2 cellular contexts compared by ENCODE assay signal in the genomic region with DNA sequence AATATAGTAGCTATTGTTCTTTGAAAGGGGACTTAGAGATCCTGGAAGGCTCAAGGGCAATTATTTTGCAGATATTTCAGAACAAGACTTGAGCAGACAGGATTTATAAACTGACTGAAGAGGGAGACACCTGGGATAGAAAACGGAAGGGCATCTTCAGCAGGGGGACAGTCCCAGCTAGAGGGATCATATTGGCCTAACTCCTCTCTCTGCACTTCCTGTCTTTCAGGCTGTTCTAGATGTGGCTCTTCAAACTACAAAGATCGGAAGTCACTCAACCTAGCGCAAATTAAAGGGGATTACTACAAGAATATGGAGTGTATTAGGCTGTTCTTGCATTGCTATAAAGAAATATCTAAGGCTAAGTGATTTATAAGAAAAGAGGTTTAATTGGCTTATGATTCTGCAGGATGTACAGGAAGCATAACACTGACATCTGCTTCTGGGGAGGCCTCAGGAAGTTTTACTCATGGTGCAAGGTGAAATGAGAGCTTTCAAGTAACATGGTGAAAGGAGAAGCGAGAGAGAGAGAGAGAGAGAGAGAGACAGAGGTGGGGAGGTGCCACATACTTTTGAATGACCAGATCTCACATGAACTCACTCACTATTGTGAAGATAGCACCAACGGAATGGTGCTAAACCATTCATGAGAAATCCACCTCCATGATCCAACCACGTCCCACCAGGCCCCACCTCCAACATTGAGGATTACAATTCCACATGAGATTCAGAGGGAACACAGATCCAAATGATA.
A peak's percentile ranks its signal among the peaks of the same experiment; 100 is the strongest.
TF ChIP-seq lines count a peak whose summit lies in the region.

No MANE protein-coding gene starts in this region.

TF ChIP-seq in K562, 482 proteins besides CTCF, POLR2A, EP300 and RAD21:
- TF ChIP-seq, protein P1, sequence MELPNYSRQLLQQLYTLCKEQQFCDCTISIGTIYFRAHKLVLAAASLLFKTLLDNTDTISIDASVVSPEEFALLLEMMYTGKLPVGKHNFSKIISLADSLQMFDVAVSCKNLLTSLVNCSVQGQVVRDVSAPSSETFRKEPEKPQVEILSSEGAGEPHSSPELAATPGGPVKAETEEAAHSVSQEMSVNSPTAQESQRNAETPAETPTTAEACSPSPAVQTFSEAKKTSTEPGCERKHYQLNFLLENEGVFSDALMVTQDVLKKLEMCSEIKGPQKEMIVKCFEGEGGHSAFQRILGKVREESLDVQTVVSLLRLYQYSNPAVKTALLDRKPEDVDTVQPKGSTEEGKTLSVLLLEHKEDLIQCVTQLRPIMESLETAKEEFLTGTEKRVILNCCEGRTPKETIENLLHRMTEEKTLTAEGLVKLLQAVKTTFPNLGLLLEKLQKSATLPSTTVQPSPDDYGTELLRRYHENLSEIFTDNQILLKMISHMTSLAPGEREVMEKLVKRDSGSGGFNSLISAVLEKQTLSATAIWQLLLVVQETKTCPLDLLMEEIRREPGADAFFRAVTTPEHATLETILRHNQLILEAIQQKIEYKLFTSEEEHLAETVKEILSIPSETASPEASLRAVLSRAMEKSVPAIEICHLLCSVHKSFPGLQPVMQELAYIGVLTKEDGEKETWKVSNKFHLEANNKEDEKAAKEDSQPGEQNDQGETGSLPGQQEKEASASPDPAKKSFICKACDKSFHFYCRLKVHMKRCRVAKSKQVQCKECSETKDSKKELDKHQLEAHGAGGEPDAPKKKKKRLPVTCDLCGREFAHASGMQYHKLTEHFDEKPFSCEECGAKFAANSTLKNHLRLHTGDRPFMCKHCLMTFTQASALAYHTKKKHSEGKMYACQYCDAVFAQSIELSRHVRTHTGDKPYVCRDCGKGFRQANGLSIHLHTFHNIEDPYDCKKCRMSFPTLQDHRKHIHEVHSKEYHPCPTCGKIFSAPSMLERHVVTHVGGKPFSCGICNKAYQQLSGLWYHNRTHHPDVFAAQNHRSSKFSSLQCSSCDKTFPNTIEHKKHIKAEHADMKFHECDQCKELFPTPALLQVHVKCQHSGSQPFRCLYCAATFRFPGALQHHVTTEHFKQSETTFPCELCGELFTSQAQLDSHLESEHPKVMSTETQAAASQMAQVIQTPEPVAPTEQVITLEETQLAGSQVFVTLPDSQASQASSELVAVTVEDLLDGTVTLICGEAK (IDR thresholded peaks at IDR 0.05): 0 out of 2 replicates have a peak, but pooled peaks have one; percentile 24
- TF ChIP-seq, protein P1 (CRISPR knock-in tag; IDR thresholded peaks at IDR 0.05): no peak
- TF ChIP-seq TEAD2 (tag; IDR thresholded peaks at IDR 0.05): no peak
TF ChIP-seq in K562: peak in this region for 1.

TF ChIP-seq in GM23338, 12 proteins besides CTCF, POLR2A, EP300 and RAD21:
- TF ChIP-seq, protein P2, sequence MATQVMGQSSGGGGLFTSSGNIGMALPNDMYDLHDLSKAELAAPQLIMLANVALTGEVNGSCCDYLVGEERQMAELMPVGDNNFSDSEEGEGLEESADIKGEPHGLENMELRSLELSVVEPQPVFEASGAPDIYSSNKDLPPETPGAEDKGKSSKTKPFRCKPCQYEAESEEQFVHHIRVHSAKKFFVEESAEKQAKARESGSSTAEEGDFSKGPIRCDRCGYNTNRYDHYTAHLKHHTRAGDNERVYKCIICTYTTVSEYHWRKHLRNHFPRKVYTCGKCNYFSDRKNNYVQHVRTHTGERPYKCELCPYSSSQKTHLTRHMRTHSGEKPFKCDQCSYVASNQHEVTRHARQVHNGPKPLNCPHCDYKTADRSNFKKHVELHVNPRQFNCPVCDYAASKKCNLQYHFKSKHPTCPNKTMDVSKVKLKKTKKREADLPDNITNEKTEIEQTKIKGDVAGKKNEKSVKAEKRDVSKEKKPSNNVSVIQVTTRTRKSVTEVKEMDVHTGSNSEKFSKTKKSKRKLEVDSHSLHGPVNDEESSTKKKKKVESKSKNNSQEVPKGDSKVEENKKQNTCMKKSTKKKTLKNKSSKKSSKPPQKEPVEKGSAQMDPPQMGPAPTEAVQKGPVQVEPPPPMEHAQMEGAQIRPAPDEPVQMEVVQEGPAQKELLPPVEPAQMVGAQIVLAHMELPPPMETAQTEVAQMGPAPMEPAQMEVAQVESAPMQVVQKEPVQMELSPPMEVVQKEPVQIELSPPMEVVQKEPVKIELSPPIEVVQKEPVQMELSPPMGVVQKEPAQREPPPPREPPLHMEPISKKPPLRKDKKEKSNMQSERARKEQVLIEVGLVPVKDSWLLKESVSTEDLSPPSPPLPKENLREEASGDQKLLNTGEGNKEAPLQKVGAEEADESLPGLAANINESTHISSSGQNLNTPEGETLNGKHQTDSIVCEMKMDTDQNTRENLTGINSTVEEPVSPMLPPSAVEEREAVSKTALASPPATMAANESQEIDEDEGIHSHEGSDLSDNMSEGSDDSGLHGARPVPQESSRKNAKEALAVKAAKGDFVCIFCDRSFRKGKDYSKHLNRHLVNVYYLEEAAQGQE (IDR thresholded peaks at IDR 0.05; ENCODE audit: unreplicated experiment): no peak
- no peak for TF ChIP-seq JUNB (IDR thresholded peaks at IDR 0.05; ENCODE audit: unreplicated experiment)
- TF ChIP-seq EZH2 (IDR thresholded peaks at IDR 0.05; ENCODE audit: low read depth, unreplicated experiment): no peak
- TF ChIP-seq, protein P3, sequence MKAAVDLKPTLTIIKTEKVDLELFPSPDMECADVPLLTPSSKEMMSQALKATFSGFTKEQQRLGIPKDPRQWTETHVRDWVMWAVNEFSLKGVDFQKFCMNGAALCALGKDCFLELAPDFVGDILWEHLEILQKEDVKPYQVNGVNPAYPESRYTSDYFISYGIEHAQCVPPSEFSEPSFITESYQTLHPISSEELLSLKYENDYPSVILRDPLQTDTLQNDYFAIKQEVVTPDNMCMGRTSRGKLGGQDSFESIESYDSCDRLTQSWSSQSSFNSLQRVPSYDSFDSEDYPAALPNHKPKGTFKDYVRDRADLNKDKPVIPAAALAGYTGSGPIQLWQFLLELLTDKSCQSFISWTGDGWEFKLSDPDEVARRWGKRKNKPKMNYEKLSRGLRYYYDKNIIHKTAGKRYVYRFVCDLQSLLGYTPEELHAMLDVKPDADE (IDR thresholded peaks at IDR 0.05): no peak
- no peak for TF ChIP-seq EZH2phosphoT487 (IDR thresholded peaks at IDR 0.05; ENCODE audit: unreplicated experiment)
- TF ChIP-seq STAT1 (IDR thresholded peaks at IDR 0.05; ENCODE audit: unreplicated experiment): no peak
- no peak for TF ChIP-seq POLR2AphosphoS5 (IDR thresholded peaks at IDR 0.05; ENCODE audit: low read depth)
- TF ChIP-seq, protein P4, sequence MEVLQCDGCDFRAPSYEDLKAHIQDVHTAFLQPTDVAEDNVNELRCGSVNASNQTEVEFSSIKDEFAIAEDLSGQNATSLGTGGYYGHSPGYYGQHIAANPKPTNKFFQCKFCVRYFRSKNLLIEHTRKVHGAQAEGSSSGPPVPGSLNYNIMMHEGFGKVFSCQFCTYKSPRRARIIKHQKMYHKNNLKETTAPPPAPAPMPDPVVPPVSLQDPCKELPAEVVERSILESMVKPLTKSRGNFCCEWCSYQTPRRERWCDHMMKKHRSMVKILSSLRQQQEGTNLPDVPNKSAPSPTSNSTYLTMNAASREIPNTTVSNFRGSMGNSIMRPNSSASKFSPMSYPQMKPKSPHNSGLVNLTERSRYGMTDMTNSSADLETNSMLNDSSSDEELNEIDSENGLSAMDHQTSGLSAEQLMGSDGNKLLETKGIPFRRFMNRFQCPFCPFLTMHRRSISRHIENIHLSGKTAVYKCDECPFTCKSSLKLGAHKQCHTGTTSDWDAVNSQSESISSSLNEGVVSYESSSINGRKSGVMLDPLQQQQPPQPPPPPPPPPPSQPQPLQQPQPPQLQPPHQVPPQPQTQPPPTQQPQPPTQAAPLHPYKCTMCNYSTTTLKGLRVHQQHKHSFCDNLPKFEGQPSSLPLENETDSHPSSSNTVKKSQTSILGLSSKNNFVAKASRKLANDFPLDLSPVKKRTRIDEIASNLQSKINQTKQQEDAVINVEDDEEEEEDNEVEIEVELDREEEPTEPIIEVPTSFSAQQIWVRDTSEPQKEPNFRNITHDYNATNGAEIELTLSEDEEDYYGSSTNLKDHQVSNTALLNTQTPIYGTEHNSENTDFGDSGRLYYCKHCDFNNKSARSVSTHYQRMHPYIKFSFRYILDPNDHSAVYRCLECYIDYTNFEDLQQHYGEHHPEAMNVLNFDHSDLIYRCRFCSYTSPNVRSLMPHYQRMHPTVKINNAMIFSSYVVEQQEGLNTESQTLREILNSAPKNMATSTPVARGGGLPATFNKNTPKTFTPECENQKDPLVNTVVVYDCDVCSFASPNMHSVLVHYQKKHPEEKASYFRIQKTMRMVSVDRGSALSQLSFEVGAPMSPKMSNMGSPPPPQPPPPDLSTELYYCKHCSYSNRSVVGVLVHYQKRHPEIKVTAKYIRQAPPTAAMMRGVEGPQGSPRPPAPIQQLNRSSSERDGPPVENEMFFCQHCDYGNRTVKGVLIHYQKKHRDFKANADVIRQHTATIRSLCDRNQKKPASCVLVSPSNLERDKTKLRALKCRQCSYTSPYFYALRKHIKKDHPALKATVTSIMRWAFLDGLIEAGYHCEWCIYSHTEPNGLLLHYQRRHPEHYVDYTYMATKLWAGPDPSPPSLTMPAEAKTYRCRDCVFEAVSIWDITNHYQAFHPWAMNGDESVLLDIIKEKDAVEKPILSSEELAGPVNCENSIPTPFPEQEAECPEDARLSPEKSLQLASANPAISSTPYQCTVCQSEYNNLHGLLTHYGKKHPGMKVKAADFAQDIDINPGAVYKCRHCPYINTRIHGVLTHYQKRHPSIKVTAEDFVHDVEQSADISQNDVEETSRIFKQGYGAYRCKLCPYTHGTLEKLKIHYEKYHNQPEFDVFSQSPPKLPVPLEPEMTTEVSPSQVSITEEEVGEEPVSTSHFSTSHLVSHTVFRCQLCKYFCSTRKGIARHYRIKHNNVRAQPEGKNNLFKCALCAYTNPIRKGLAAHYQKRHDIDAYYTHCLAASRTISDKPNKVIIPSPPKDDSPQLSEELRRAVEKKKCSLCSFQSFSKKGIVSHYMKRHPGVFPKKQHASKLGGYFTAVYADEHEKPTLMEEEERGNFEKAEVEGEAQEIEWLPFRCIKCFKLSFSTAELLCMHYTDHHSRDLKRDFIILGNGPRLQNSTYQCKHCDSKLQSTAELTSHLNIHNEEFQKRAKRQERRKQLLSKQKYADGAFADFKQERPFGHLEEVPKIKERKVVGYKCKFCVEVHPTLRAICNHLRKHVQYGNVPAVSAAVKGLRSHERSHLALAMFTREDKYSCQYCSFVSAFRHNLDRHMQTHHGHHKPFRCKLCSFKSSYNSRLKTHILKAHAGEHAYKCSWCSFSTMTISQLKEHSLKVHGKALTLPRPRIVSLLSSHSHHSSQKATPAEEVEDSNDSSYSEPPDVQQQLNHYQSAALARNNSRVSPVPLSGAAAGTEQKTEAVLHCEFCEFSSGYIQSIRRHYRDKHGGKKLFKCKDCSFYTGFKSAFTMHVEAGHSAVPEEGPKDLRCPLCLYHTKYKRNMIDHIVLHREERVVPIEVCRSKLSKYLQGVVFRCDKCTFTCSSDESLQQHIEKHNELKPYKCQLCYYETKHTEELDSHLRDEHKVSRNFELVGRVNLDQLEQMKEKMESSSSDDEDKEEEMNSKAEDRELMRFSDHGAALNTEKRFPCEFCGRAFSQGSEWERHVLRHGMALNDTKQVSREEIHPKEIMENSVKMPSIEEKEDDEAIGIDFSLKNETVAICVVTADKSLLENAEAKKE (CRISPR knock-in tag; IDR thresholded peaks at IDR 0.05): no peak
- TF ChIP-seq ZNF114 (CRISPR knock-in tag; IDR thresholded peaks at IDR 0.05): no peak
- TF ChIP-seq ZNF331 (CRISPR knock-in tag; IDR thresholded peaks at IDR 0.05; ENCODE audit: low read depth): no peak
